Comparison of ENCODE assay signal across 15 cellular contexts in the genomic region with DNA sequence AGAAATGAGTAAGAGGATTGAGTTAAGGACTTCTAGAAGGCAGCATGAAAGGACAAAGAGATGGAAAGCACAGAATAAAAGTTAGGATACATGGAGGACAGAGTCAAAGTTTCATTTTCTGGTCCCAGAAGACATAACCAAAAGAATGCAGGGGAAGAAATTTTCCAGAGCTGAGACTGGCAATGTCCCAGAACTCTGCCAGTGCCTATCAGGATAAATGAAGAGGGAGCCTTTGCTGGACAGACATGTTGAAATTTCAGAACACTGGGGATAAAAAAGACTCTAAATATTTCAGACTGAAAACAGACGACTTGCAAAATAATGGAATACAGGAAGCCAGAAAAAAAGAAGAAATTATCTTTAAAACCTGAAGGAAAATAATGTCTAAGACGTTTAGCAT. TPM values are rescaled to one million over a fixed set of nuclear protein-coding genes. Genes with fewer than 3 reads are reported as not detected.
DNase-seq lines count a peak whose midpoint lies in the region; ATAC-seq and TF ChIP-seq lines count a peak whose summit lies in the region.
"Had no signal": no experiment of that assay in that cellular context is flagged by ENCODE, and none has a peak within 500 bp of the region (broad histone marks: within the 10 kb centered on the region; RNA-seq: fewer than 3 reads in every experiment).

No MANE protein-coding gene starts in this region.

- peaks cover 18% of the 10 kb centered on the region for H3K4me1 ChIP-seq in suprapubic skin
- H3K4me1 ChIP-seq: BE2C, HAP-1 had no signal

- DNase-seq in NCI-H226 (peak; percentile 63), coronary artery (ENCODE audit: low spot score) (peak; percentile 9), myocyte (ENCODE audit: low read depth) (peak; percentile 24), suprapubic skin (ENCODE audit: low spot score in 2 of 2) (peak; percentile 9 to 43), dermis blood vessel endothelial cell (no peak)
- DNase-seq: BE2C; CD4-positive, alpha-beta memory T cell; COR-L47; DND-41; GF-D8 had no signal

- no peaks in the 10 kb centered on the region for H3K9me3 ChIP-seq in suprapubic skin
- H3K9me3 ChIP-seq: BE2C had no signal

- no peak for TF ChIP-seq EP300 in suprapubic skin (IDR thresholded peaks at IDR 0.05)

- H3K36me3 ChIP-seq in suprapubic skin: no peaks in the 10 kb centered on the region
- H3K36me3 ChIP-seq: BE2C, HAP-1 had no signal

- TF ChIP-seq CTCF in coronary artery (IDR thresholded peaks at IDR 0.05) (no peak), suprapubic skin (IDR thresholded peaks at IDR 0.05) (no peak)

- WGBS in suprapubic skin: 56% methylated on average over 2 of the region's 2 CpGs

- H3K27me3 ChIP-seq in suprapubic skin: no peaks in the 10 kb centered on the region
- H3K27me3 ChIP-seq: BE2C had no signal

- no peak overlapping the region for H3K27ac ChIP-seq in coronary artery
- H3K27ac ChIP-seq in suprapubic skin: no peak overlapping the region
- H3K27ac ChIP-seq: C4-2B had no signal

- TF ChIP-seq POLR2A in suprapubic skin (IDR thresholded peaks at IDR 0.05): no peak

- H3K4me3 ChIP-seq in coronary artery (no peak overlapping the region), suprapubic skin (no peak overlapping the region)
- H3K4me3 ChIP-seq: HAP-1 had no signal

- ATAC-seq in GM19452 (IDR thresholded peaks at IDR 0.05; ENCODE audit: unreplicated experiment): no peak
- no peak for ATAC-seq in GM21619 (IDR thresholded peaks at IDR 0.05; ENCODE audit: unreplicated experiment)
- ATAC-seq: HepG2 had no signal

RNA-seq across cellular contexts. Expression of a gene that starts 55.7 kb away (rescaled TPM):
- total RNA-seq in myocyte (12.4 and 19.3 TPM in 2 replicates), suprapubic skin (1 to 10 TPM; 1.2 to 4.6 (median 1.9) TPM), dermis blood vessel endothelial cell (1.9 and 3.1 TPM in 2 replicates)
- 4.7 TPM for polyA plus RNA-seq in myocyte (2012)
